Comparison of ENCODE assay signal across 29 cellular contexts in genomic region chrX:107054978-107055377, GRCh38.
"Had no signal": no experiment of that assay in that cellular context is flagged by ENCODE, and none has a peak within 500 bp of the region (broad histone marks: within the 10 kb centered on the region; RNA-seq: fewer than 3 reads in every experiment).

No MANE protein-coding gene starts in this region.

- H3K36me3 ChIP-seq: stomach, suprapubic skin, thoracic aorta, thyroid gland, tibial artery, tibial nerve, transverse colon, upper lobe of left lung, upper lobe of right lung, uterus, vagina had no signal

- FAIRE-seq: urothelium cell line had no signal

- H3K27me3 Mint-ChIP-seq: stimulated activated memory B cell treated with anti-CD40 and anti-IgM and Interleukin-4, amounts not matched to agents 10 μg/mL and 1 μg/mL and 100 μg/mL, for 72 hours; stimulated activated naive B cell treated with anti-CD40 and anti-IgM and Interleukin-4, amounts not matched to agents 10 μg/mL and 1 μg/mL and 100 μg/mL, for 72 hours; stimulated activated naive CD8-positive, alpha-beta T cell treated with anti-CD3 and anti-CD28 coated beads, Interleukin-15, amount 100 ng/mL, for 72 hours; stimulated activated naive CD8-positive, alpha-beta T cell treated with anti-CD3 and anti-CD28 coated beads, Interleukin-15, Interleukin-2, amounts not matched to agents 100 ng/mL and 50 ng/mL, for 24 hours; type B pancreatic cell had no signal

- H3K27me3 ChIP-seq: suprapubic skin, testis, thyroid gland, tibial artery, tibial nerve, transverse colon, upper lobe of left lung, upper lobe of right lung, uterus, vagina had no signal

- H3K4me3 ChIP-seq: stomach, suprapubic skin, testis, thoracic aorta, thyroid gland, tibial artery, tibial nerve, transverse colon, upper lobe of left lung, upper lobe of right lung, uterus, vagina had no signal

- H3K36me3 Mint-ChIP-seq: stimulated activated effector memory CD8-positive, alpha-beta T cell treated with anti-CD3 and anti-CD28 coated beads, Interleukin-12 subunit alpha, Interleukin-12 subunit beta, amount 100 ng/mL, for 72 hours; stimulated activated memory B cell treated with anti-CD40 and anti-IgM and Interleukin-4, amounts not matched to agents 10 μg/mL and 1 μg/mL and 100 μg/mL, for 72 hours; type B pancreatic cell had no signal

- H3K4me1 Mint-ChIP-seq: stimulated activated effector memory CD8-positive, alpha-beta T cell treated with anti-CD3 and anti-CD28 coated beads, Interleukin-12 subunit alpha, Interleukin-12 subunit beta, amount 100 ng/mL, for 72 hours; stimulated activated memory B cell treated with anti-CD40 and anti-IgM and Interleukin-4, amounts not matched to agents 10 μg/mL and 1 μg/mL and 100 μg/mL, for 72 hours; stimulated activated naive B cell treated with anti-CD40 and anti-IgM and Interleukin-4, amounts not matched to agents 10 μg/mL and 1 μg/mL and 100 μg/mL, for 72 hours; stimulated activated naive CD8-positive, alpha-beta T cell treated with anti-CD3 and anti-CD28 coated beads, Interleukin-15, amount 100 ng/mL, for 72 hours had no signal

- DNase-seq: stimulated activated CD4-positive, alpha-beta T cell treated with anti-CD3 and anti-CD28 coated beads, Interleukin-2, amount 100 ng/mL, for 48 hours; stimulated activated CD4-positive, alpha-beta T cell treated with anti-CD3 and anti-CD28 coated beads, Interleukin-4, amount 100 ng/mL, for 1 hour; stimulated activated CD4-positive, alpha-beta T cell treated with anti-CD3 and anti-CD28 coated beads, Interleukin-4, amount 100 ng/mL, for 24 hours; stimulated activated CD4-positive, alpha-beta T cell treated with anti-CD3 and anti-CD28 coated beads, Interleukin-4, amount 100 ng/mL, for 4 hours; stimulated activated CD8-positive, alpha-beta memory T cell treated with anti-CD3 and anti-CD28 coated beads, Interleukin-4, amount 100 ng/mL, for 48 hours; stimulated activated naive B cell treated with anti-CD40 and anti-IgM and Interleukin-4, amounts not matched to agents 10 μg/mL and 1 μg/mL and 100 μg/mL, for 72 hours; stimulated activated naive CD4-positive, alpha-beta T cell; stimulated activated naive CD4-positive, alpha-beta T cell treated with Interleukin-2 at 50 U/mL for 16 hours; stimulated activated naive CD8-positive, alpha-beta T cell treated with anti-CD3 and anti-CD28 coated beads, Interleukin-15, amount 100 ng/mL, for 72 hours; stimulated activated naive CD8-positive, alpha-beta T cell treated with anti-CD3 and anti-CD28 coated beads, Interleukin-15, Interleukin-2, amounts not matched to agents 100 U/mL and 50 U/mL, for 24 hours; stomach; substantia nigra; testis; thyroid gland; tibial artery; transverse colon; trophoblast cell; upper lobe of left lung; upper lobe of right lung; uterus had no signal

- H3K4me1 ChIP-seq: stomach, suprapubic skin, testis, thyroid gland, tibial artery, tibial nerve, transverse colon, upper lobe of left lung, upper lobe of right lung, uterus, vagina had no signal

- H3K9me3 ChIP-seq: suprapubic skin, testis, thoracic aorta, thyroid gland, tibial artery, transverse colon, upper lobe of left lung, upper lobe of right lung, uterus, vagina had no signal

- H3K4me3 Mint-ChIP-seq: stimulated activated effector memory CD8-positive, alpha-beta T cell treated with anti-CD3 and anti-CD28 coated beads, Interleukin-12 subunit alpha, Interleukin-12 subunit beta, amount 100 ng/mL, for 72 hours; stimulated activated memory B cell treated with anti-CD40 and anti-IgM and Interleukin-4, amounts not matched to agents 10 μg/mL and 1 μg/mL and 100 μg/mL, for 72 hours; stimulated activated naive B cell treated with anti-CD40 and anti-IgM and Interleukin-4, amounts not matched to agents 10 μg/mL and 1 μg/mL and 100 μg/mL, for 72 hours; stimulated activated naive CD8-positive, alpha-beta T cell treated with anti-CD3 and anti-CD28 coated beads, Interleukin-15, amount 100 ng/mL, for 72 hours; stimulated activated naive CD8-positive, alpha-beta T cell treated with anti-CD3 and anti-CD28 coated beads, Interleukin-15, Interleukin-2, amounts not matched to agents 100 ng/mL and 50 ng/mL, for 24 hours; type B pancreatic cell had no signal

- H3K27ac ChIP-seq: stomach, suprapubic skin, testis, thoracic aorta, thyroid gland, tibial artery, tibial nerve, transverse colon, upper lobe of left lung, upper lobe of right lung, uterus, vagina had no signal

- ATAC-seq: stimulated activated effector memory CD8-positive, alpha-beta T cell treated with anti-CD3 and anti-CD28 coated beads, Interleukin-12 subunit alpha, Interleukin-12 subunit beta, amount 100 ng/mL, for 72 hours; stimulated activated memory B cell treated with anti-CD40 and anti-IgM and Interleukin-4, amounts not matched to agents 10 μg/mL and 1 μg/mL and 100 μg/mL, for 72 hours; stimulated activated naive B cell treated with anti-CD40 and anti-IgM and Interleukin-4, amounts not matched to agents 10 μg/mL and 1 μg/mL and 100 μg/mL, for 72 hours; stimulated activated naive CD8-positive, alpha-beta T cell treated with anti-CD3 and anti-CD28 coated beads, Interleukin-15, amount 100 ng/mL, for 72 hours; stimulated activated naive CD8-positive, alpha-beta T cell treated with anti-CD3 and anti-CD28 coated beads, Interleukin-15, Interleukin-2, amounts not matched to agents 100 U/mL and 50 U/mL, for 24 hours; upper lobe of right lung had no signal

- H3K9me3 Mint-ChIP-seq: stimulated activated effector memory CD8-positive, alpha-beta T cell treated with anti-CD3 and anti-CD28 coated beads, Interleukin-12 subunit alpha, Interleukin-12 subunit beta, amount 100 ng/mL, for 72 hours; stimulated activated naive B cell treated with anti-CD40 and anti-IgM and Interleukin-4, amounts not matched to agents 10 μg/mL and 1 μg/mL and 100 μg/mL, for 72 hours; type B pancreatic cell had no signal

- H3K27ac Mint-ChIP-seq: stimulated activated effector memory CD8-positive, alpha-beta T cell treated with anti-CD3 and anti-CD28 coated beads, Interleukin-12 subunit alpha, Interleukin-12 subunit beta, amount 100 ng/mL, for 72 hours; stimulated activated memory B cell treated with anti-CD40 and anti-IgM and Interleukin-4, amounts not matched to agents 10 μg/mL and 1 μg/mL and 100 μg/mL, for 72 hours; stimulated activated naive B cell treated with anti-CD40 and anti-IgM and Interleukin-4, amounts not matched to agents 10 μg/mL and 1 μg/mL and 100 μg/mL, for 72 hours; stimulated activated naive CD8-positive, alpha-beta T cell treated with anti-CD3 and anti-CD28 coated beads, Interleukin-15, Interleukin-2, amounts not matched to agents 100 ng/mL and 50 ng/mL, for 24 hours; type B pancreatic cell had no signal
